Comparison of ENCODE assay signal across 1 cellular context in the genomic region with DNA sequence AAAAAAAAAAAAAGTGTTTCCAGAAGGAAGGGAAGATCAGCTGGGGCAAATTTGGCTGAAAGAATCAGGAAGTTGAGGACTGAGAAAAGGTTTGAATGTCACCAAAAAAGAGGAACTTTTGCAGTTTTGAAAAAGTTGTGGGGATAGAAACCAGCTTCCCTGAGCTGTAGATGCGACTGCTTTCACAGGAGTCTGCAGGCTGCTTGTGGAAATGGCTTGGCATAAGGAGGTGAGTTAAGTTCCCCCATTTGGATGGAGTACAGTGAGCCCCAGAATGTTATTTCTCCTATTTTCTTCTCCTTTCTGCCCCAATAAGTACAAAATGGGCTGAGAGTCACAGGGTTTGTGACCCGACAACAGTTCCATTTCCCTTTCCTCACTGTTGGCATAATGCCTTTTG.
TF ChIP-seq lines count a peak whose summit lies in the region.

No MANE protein-coding gene starts in this region.

TF ChIP-seq in SK-N-SH, 30 proteins besides CTCF, POLR2A, EP300 and RAD21:
- TF ChIP-seq RCOR1 (IDR thresholded peaks at IDR 0.05; ENCODE audit: low read length) (no peak), ELF1 (IDR thresholded peaks at IDR 0.05) (no peak), POLR2AphosphoS5 (IDR thresholded peaks at IDR 0.05; ENCODE audit: low read depth, low read length) (no peak), TAF1 (IDR thresholded peaks at IDR 0.05; ENCODE audit: borderline replicate concordance, low read depth, low read length) (no peak), FOSL2 (IDR thresholded peaks at IDR 0.05; ENCODE audit: borderline replicate concordance, low read depth) (no peak), RFX5 (IDR thresholded peaks at IDR 0.05; ENCODE audit: low read length) (no peak), NRF1 (IDR thresholded peaks at IDR 0.05; ENCODE audit: low read depth, low read length) (no peak), JUND (IDR thresholded peaks at IDR 0.05) (no peak), FOXJ3 (CRISPR knock-in tag; IDR thresholded peaks at IDR 0.05) (no peak), NFIC (IDR thresholded peaks at IDR 0.05; ENCODE audit: borderline replicate concordance) (no peak), SMC3 (IDR thresholded peaks at IDR 0.05; ENCODE audit: low read depth, low read length) (no peak), CHD2 (IDR thresholded peaks at IDR 0.05; ENCODE audit: low read length, partially characterized antibody) (no peak), YY1 (IDR thresholded peaks at IDR 0.05; ENCODE audit: low read depth) (no peak)
- TF ChIP-seq, protein P1, sequence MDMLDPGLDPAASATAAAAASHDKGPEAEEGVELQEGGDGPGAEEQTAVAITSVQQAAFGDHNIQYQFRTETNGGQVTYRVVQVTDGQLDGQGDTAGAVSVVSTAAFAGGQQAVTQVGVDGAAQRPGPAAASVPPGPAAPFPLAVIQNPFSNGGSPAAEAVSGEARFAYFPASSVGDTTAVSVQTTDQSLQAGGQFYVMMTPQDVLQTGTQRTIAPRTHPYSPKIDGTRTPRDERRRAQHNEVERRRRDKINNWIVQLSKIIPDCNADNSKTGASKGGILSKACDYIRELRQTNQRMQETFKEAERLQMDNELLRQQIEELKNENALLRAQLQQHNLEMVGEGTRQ (IDR thresholded peaks at IDR 0.05; ENCODE audit: borderline replicate concordance, low read depth, low read length), result no peak
- TF ChIP-seq, protein P2, sequence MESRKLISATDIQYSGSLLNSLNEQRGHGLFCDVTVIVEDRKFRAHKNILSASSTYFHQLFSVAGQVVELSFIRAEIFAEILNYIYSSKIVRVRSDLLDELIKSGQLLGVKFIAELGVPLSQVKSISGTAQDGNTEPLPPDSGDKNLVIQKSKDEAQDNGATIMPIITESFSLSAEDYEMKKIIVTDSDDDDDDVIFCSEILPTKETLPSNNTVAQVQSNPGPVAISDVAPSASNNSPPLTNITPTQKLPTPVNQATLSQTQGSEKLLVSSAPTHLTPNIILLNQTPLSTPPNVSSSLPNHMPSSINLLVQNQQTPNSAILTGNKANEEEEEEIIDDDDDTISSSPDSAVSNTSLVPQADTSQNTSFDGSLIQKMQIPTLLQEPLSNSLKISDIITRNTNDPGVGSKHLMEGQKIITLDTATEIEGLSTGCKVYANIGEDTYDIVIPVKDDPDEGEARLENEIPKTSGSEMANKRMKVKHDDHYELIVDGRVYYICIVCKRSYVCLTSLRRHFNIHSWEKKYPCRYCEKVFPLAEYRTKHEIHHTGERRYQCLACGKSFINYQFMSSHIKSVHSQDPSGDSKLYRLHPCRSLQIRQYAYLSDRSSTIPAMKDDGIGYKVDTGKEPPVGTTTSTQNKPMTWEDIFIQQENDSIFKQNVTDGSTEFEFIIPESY (IDR thresholded peaks at IDR 0.05; ENCODE audit: borderline replicate concordance, low read depth), result no peak
- TF ChIP-seq, protein P3, sequence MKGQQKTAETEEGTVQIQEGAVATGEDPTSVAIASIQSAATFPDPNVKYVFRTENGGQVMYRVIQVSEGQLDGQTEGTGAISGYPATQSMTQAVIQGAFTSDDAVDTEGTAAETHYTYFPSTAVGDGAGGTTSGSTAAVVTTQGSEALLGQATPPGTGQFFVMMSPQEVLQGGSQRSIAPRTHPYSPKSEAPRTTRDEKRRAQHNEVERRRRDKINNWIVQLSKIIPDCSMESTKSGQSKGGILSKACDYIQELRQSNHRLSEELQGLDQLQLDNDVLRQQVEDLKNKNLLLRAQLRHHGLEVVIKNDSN (IDR thresholded peaks at IDR 0.05; ENCODE audit: borderline replicate concordance, low read depth), result no peak
